ENCODE assay signal across 9 cellular contexts in the genomic region with DNA sequence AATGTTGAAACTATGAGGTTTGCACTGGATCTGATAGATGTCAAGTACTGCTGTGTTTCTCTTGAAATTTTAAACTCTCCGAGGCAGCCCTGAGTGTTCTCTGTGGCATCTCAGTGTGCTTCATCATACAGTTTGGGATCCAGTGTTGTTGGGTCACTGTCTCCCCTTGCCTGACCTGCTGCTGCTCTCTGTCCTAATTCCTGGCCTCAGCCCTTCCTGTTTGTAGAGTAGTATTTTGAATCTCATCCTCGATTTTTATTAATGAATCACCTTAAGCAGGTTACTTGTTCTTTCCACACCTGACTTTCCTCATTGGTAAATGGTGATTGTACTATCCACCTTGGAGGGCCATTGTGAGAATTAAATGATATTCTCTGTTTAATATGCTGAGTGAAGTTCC.
"Had no signal": no experiment of that assay in that cellular context is flagged by ENCODE, and none has a peak within 500 bp of the region (broad histone marks: within the 10 kb centered on the region; RNA-seq: fewer than 3 reads in every experiment).

No MANE protein-coding gene starts in this region.

- H3K9ac ChIP-seq: GM23248 had no signal

- H2AFZ ChIP-seq: GM23248 had no signal

- DNase-seq: GM23248, GOT3, H7, H9, HCEC 1CT, HFFc6 had no signal

- H3K4me3 ChIP-seq: GM23248, GM23338, HAP-1 had no signal

- H3K36me3 ChIP-seq: HAP-1 had no signal

- ATAC-seq: GM23338, HCT116 had no signal

- H3K27ac ChIP-seq: GM23248 had no signal

- H3K4me1 ChIP-seq: HAP-1 had no signal

- H3K9me3 ChIP-seq: HAP-1 had no signal

- H3K4me2 ChIP-seq: GM23338 had no signal
